8 cellular contexts compared by ENCODE assay signal in the genomic region with DNA sequence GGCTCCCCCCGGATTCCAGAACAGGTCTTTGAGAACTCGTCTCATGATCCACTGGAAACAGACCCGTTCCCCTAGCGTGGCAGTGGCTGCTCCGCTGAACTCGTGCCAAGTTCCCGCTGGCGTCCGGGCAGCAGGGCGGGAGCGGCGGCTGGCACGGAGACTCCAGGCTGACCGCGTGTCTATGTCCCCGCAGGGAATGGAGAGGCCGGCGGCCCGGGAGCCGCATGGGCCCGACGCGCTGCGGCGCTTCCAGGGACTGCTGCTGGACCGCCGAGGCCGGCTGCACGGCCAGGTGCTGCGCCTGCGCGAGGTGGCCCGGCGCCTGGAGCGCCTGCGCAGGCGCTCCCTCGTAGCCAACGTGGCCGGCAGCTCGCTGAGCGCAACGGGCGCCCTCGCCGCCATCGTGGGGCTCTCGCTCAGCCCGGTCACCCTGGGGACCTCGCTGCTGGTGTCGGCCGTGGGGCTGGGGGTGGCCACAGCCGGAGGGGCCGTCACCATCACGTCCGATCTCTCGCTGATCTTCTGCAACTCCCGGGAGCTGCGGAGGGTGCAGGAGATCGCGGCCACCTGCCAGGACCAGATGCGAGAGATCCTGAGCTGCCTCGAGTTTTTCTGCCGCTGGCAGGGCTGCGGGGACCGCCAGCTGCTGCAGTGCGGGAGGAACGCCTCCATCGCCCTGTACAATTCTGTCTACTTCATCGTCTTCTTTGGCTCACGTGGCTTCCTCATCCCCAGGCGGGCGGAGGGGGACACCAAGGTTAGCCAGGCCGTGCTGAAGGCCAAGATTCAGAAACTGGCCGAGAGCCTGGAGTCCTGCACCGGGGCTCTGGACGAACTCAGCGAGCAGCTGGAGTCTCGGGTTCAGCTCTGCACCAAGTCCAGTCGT. TPM values are rescaled to one million over a fixed set of nuclear protein-coding genes. Genes with fewer than 3 reads are reported as not detected.
A peak's percentile ranks its signal among the peaks of the same experiment; 100 is the strongest.
DNase-seq lines count a peak whose midpoint lies in the region; ATAC-seq and TF ChIP-seq lines count a peak whose summit lies in the region.

No MANE protein-coding gene starts in this region.

- intact Hi-C loops in adrenal gland (cut with DNase I) (no loop called here), heart right ventricle (cut with DNase I) (loop anchor here in 6 of 10 donors (1.0 to 10.0 kb wide), 7 partner anchors 50 to 198 kb away; partner anchors contain the start of gene CDKN1B (in 2 of the 6)), posterior vena cava (cut with DNase I) (no loop called here)

- ATAC-seq in GM21786 (IDR thresholded peaks at IDR 0.05; ENCODE audit: unreplicated experiment) (peak; percentile 78), heart right ventricle (peak; percentile 58 to 93 (median 79))

- no peaks in the 10 kb centered on the region for H3K9me3 ChIP-seq in adrenal gland (replicated peaks in 1 of 3)
- H3K9me3 ChIP-seq in heart right ventricle, result no peaks in the 10 kb centered on the region

- H3K36me3 ChIP-seq in adrenal gland (replicated peaks in 1 of 2) (no peaks in the 10 kb centered on the region), heart right ventricle (no peaks in the 10 kb centered on the region)

- TF ChIP-seq POLR2A in adrenal gland (IDR thresholded peaks at IDR 0.05), result peak; percentile 47 to 83

- peak overlapping the region; percentile 54 to 96 (median 82) for H3K27ac ChIP-seq in adrenal gland
- peak overlapping the region; percentile 84 to 98 (median 94) for H3K27ac ChIP-seq in heart right ventricle

- H3K27me3 ChIP-seq in adrenal gland, result no peaks in the 10 kb centered on the region
- H3K27me3 ChIP-seq in heart right ventricle, result no peaks in the 10 kb centered on the region

- 1% methylated on average over 41 to 80 of the region's 80 CpGs; no CpG with 5 or more reads in 1 of the 4 donors for WGBS in adrenal gland, 4 donors
- WGBS in heart right ventricle, 2 donors, result 1% methylated on average over 78 to 80 of the region's 80 CpGs

- peaks cover 17 to 20% of the 10 kb centered on the region in 2 donors for H3K4me1 ChIP-seq in adrenal gland (replicated peaks in 1 of 2)
- peaks cover 0 to 73% (median 37%) of the 10 kb centered on the region in 9 donors for H3K4me1 ChIP-seq in heart right ventricle

- DNase-seq in GDM1 (lab: John Stamatoyannopoulos, UW) (peak; percentile 51), KG1 (lab: John Stamatoyannopoulos, UW) (peak; percentile 3), T follicular helper cell (ENCODE audit: low read depth) (peak; percentile 47), adrenal gland (peak; percentile 81 to 89 (median 84)), heart right ventricle (peak; percentile 85 to 90), posterior vena cava (ENCODE audit: low spot score) (peak; percentile 93), ureter (ENCODE audit: low spot score) (peak; percentile 79)

- peak overlapping the region in 3 of 4 donors; percentile 23 to 63 (median 61) for H3K4me3 ChIP-seq in adrenal gland
- H3K4me3 ChIP-seq in heart right ventricle, result peak overlapping the region; percentile 48 to 76 (median 66)

- TF ChIP-seq CTCF in adrenal gland (IDR thresholded peaks at IDR 0.05), result peak in 3 of 6 experiments; percentile 37 to 59 (median 41)
- TF ChIP-seq CTCF in heart right ventricle (IDR thresholded peaks at IDR 0.05), result peak in 4 of 9 donors; percentile 9 to 17 (median 14)

RNA-seq across cellular contexts. Expression of gene APOLD1, which starts 1.5 kb away (rescaled TPM):
- total RNA-seq in adrenal gland (10 to 100 TPM in 3 of 8 donors, 1 to 10 TPM in 5; 2.1 to 11.5 (median 7.9) TPM), heart right ventricle (10 to 100 TPM; 11.1 to 98.8 (median 22.0) TPM), posterior vena cava (10 to 100 TPM; 22.4 to 45.1 TPM), ureter (35.9 TPM)
- polyA plus RNA-seq in adrenal gland (1 to 10 TPM; 1.2 to 7.6 (median 6.9) TPM), heart right ventricle (10 to 100 TPM; 11.6 to 19.8 TPM)

RNA-seq across cellular contexts. Expression of gene DDX47, which starts 26.2 kb away (rescaled TPM):
- total RNA-seq in adrenal gland, result 10 to 100 TPM; 28.8 to 61.0 (median 44.7) TPM
- polyA plus RNA-seq in adrenal gland, result 10 to 100 TPM; 31.6 to 70.3 (median 34.0) TPM
- 10 to 100 TPM; 24.0 to 32.3 (median 29.9) TPM for total RNA-seq in heart right ventricle
- 10 to 100 TPM; 16.8 to 29.5 TPM for polyA plus RNA-seq in heart right ventricle
- 10 to 100 TPM; 40.9 to 43.1 TPM for total RNA-seq in posterior vena cava
- 79.7 TPM for total RNA-seq in ureter

Comparison
In these comparisons a context has a peak if more than half of its experiments do, and no peak if none do; other contexts are left out.
1. Peak in every context shown above with its lines: DNase-seq, ATAC-seq, H3K4me3 ChIP-seq and H3K27ac ChIP-seq.
2. DNase-seq: peak in every context shown above with its lines; median percentile 93 in posterior vena cava; 88 in heart right ventricle; 84 in adrenal gland; 79 in ureter; 51 in GDM1; 47 in T follicular helper cell; 3 in KG1.
3. intact Hi-C loops: an anchor here in heart right ventricle (1.0 to 10.0 kb wide); none called in adrenal gland and posterior vena cava.